In genomic region chr5:68465133-68465532, GRCh38 we compare ENCODE assay signal across 18 cellular contexts.
DNase-seq lines count a peak whose midpoint lies in the region; ATAC-seq lines count a peak whose summit lies in the region.
"Had no signal": no experiment of that assay in that cellular context is flagged by ENCODE, and none has a peak within 500 bp of the region (broad histone marks: within the 10 kb centered on the region; RNA-seq: fewer than 3 reads in every experiment).

No MANE protein-coding gene starts in this region.

- no peak overlapping the region for H3K27ac Mint-ChIP-seq in activated T-cell treated with anti-CD3 and anti-CD28 coated beads, Interleukin-2, amount 50 U/mL, for 24 hours
- no peak overlapping the region for H3K27ac Mint-ChIP-seq in activated CD4-positive, alpha-beta T cell treated with anti-CD3 and anti-CD28 coated beads, Interleukin-2, amount 10 ng/mL, durations not matched to agents 7 days and 5 days
- H3K27ac Mint-ChIP-seq in activated naive CD4-positive, alpha-beta T cell treated with anti-CD3 and anti-CD28 coated beads, Interleukin-2, amount 50 U/mL, for 72 hours: no peak overlapping the region
- H3K27ac Mint-ChIP-seq in stimulated activated memory B cell treated with anti-CD40 and anti-IgM and Interleukin-4, amounts not matched to agents 10 μg/mL and 1 μg/mL and 100 μg/mL, for 72 hours: no peak overlapping the region
- H3K27ac Mint-ChIP-seq: CD4-positive, alpha-beta memory T cell; naive B cell had no signal

- H3K4me1 Mint-ChIP-seq in activated T-cell treated with anti-CD3 and anti-CD28 coated beads, Interleukin-2, amount 50 U/mL, for 24 hours (ENCODE audit: low read depth): peaks cover under 1% of the 10 kb centered on the region
- peaks cover under 1% of the 10 kb centered on the region for H3K4me1 Mint-ChIP-seq in activated CD4-positive, alpha-beta T cell treated with anti-CD3 and anti-CD28 coated beads, Interleukin-2, amount 10 ng/mL, durations not matched to agents 7 days and 5 days
- H3K4me1 Mint-ChIP-seq in stimulated activated memory B cell treated with anti-CD40 and anti-IgM and Interleukin-4, amounts not matched to agents 10 μg/mL and 1 μg/mL and 100 μg/mL, for 72 hours: no peaks in the 10 kb centered on the region
- H3K4me1 Mint-ChIP-seq: naive B cell had no signal

- H3K27me3 Mint-ChIP-seq in activated T-cell treated with anti-CD3 and anti-CD28 coated beads, Interleukin-2, amount 50 U/mL, for 24 hours: no peaks in the 10 kb centered on the region
- peaks cover 5% of the 10 kb centered on the region for H3K27me3 Mint-ChIP-seq in activated CD4-positive, alpha-beta T cell treated with anti-CD3 and anti-CD28 coated beads, Interleukin-2, amount 10 ng/mL, durations not matched to agents 7 days and 5 days
- H3K27me3 Mint-ChIP-seq in stimulated activated memory B cell treated with anti-CD40 and anti-IgM and Interleukin-4, amounts not matched to agents 10 μg/mL and 1 μg/mL and 100 μg/mL, for 72 hours: no peaks in the 10 kb centered on the region
- H3K27me3 Mint-ChIP-seq: naive B cell had no signal

- no peaks in the 10 kb centered on the region for H3K36me3 Mint-ChIP-seq in activated T-cell treated with anti-CD3 and anti-CD28 coated beads, Interleukin-2, amount 50 U/mL, for 24 hours (ENCODE audit: low read depth)
- no peaks in the 10 kb centered on the region for H3K36me3 Mint-ChIP-seq in activated CD4-positive, alpha-beta T cell treated with anti-CD3 and anti-CD28 coated beads, Interleukin-2, amount 10 ng/mL, durations not matched to agents 7 days and 5 days (ENCODE audit: low read depth)
- H3K36me3 Mint-ChIP-seq in activated naive CD4-positive, alpha-beta T cell treated with anti-CD3 and anti-CD28 coated beads, Interleukin-2, amount 50 U/mL, for 72 hours: no peaks in the 10 kb centered on the region
- no peaks in the 10 kb centered on the region for H3K36me3 Mint-ChIP-seq in stimulated activated memory B cell treated with anti-CD40 and anti-IgM and Interleukin-4, amounts not matched to agents 10 μg/mL and 1 μg/mL and 100 μg/mL, for 72 hours
- H3K36me3 Mint-ChIP-seq: CD4-positive, alpha-beta memory T cell; naive B cell had no signal

- H3K4me3 Mint-ChIP-seq in activated T-cell treated with anti-CD3 and anti-CD28 coated beads, Interleukin-2, amount 50 U/mL, for 24 hours: no peak overlapping the region
- no peak overlapping the region for H3K4me3 Mint-ChIP-seq in activated CD4-positive, alpha-beta T cell treated with anti-CD3 and anti-CD28 coated beads, Interleukin-2, amount 10 ng/mL, durations not matched to agents 7 days and 5 days
- no peak overlapping the region for H3K4me3 Mint-ChIP-seq in stimulated activated memory B cell treated with anti-CD40 and anti-IgM and Interleukin-4, amounts not matched to agents 10 μg/mL and 1 μg/mL and 100 μg/mL, for 72 hours
- H3K4me3 Mint-ChIP-seq: CD4-positive, alpha-beta memory T cell; naive B cell had no signal

- peak; percentile 36 to 39 for ATAC-seq in activated naive CD4-positive, alpha-beta T cell treated with anti-CD3 and anti-CD28 coated beads, Interleukin-2, amount 50 U/mL, for 72 hours
- ATAC-seq in stimulated activated memory B cell treated with anti-CD40 and anti-IgM and Interleukin-4, amounts not matched to agents 10 μg/mL and 1 μg/mL and 100 μg/mL, for 72 hours: peak; percentile 37
- ATAC-seq: heart right ventricle had no signal

- H3K9me3 Mint-ChIP-seq in activated T-cell treated with anti-CD3 and anti-CD28 coated beads, Interleukin-2, amount 50 U/mL, for 24 hours: no peaks in the 10 kb centered on the region
- no peaks in the 10 kb centered on the region for H3K9me3 Mint-ChIP-seq in activated CD4-positive, alpha-beta T cell treated with anti-CD3 and anti-CD28 coated beads, Interleukin-2, amount 10 ng/mL, durations not matched to agents 7 days and 5 days
- no peaks in the 10 kb centered on the region for H3K9me3 Mint-ChIP-seq in activated naive CD4-positive, alpha-beta T cell treated with anti-CD3 and anti-CD28 coated beads, Interleukin-2, amount 50 U/mL, for 72 hours
- H3K9me3 Mint-ChIP-seq in stimulated activated memory B cell treated with anti-CD40 and anti-IgM and Interleukin-4, amounts not matched to agents 10 μg/mL and 1 μg/mL and 100 μg/mL, for 72 hours: no peaks in the 10 kb centered on the region
- H3K9me3 Mint-ChIP-seq: naive B cell had no signal

- CTCF ChIA-PET in activated CD4-positive, alpha-beta T cell treated with anti-CD3 and anti-CD28 coated beads, Interleukin-2, amount 10 ng/mL, durations not matched to agents 7 days and 5 days (lab: Charles Lee): interaction anchor here (1.0 to 1.7 kb wide), 3 partner anchors 11 to 185 kb away, joined by 3 to 4 read pairs (median 4); no protein-coding TSS in a partner anchor

- POLR2A ChIA-PET in activated CD4-positive, alpha-beta T cell treated with anti-CD3 and anti-CD28 coated beads, Interleukin-2, amount 10 ng/mL, durations not matched to agents 7 days and 5 days (lab: Charles Lee): interaction anchor here (0.6 kb wide), 1 partner anchor 167 kb away, joined by 3 read pairs; no protein-coding TSS in a partner anchor

- peak; percentile 44 for DNase-seq in activated T-cell treated with anti-CD3 and anti-CD28 coated beads, Interleukin-2, amount 50 U/mL, for 24 hours
- DNase-seq in activated T-cell treated with anti-CD3 and anti-CD28 coated beads for 4 hours: no peak
- peak; percentile 26 for DNase-seq in activated CD4-positive, alpha-beta T cell treated with anti-CD3 and anti-CD28 coated beads, Interleukin-2, amount 10 ng/mL, durations not matched to agents 7 days and 5 days
- peak in 1 of 2 donors; percentile 26 for DNase-seq in activated naive CD4-positive, alpha-beta T cell treated with anti-CD3 and anti-CD28 coated beads, Interleukin-2, amount 50 U/mL, for 72 hours (ENCODE audit: low spot score in 2 of 2)
- no peak for DNase-seq in NCI-H526 (lab: John Stamatoyannopoulos, UW)
- no peak for DNase-seq in NOMO-1 treated with DMSO at 0.1 percent for 48 hours (lab: John Stamatoyannopoulos, UW; ENCODE audit: unreplicated experiment)
- no peak for DNase-seq in putamen (ENCODE audit: low spot score)
- DNase-seq: amygdala; caudate nucleus; effector CD8-positive, alpha-beta T cell; heart right ventricle; naive B cell; NCI-H1930; NCI-H524; SK-N-SH; uterus had no signal

Comparison
In these comparisons a context has a peak if more than half of its experiments do, and no peak if none do; other contexts are left out.
1. DNase-seq: peak in activated T-cell treated with anti-CD3 and anti-CD28 coated beads, Interleukin-2, amount 50 U/mL, for 24 hours (single experiment) and activated CD4-positive, alpha-beta T cell treated with anti-CD3 and anti-CD28 coated beads, Interleukin-2, amount 10 ng/mL, durations not matched to agents 7 days and 5 days (single experiment); none in activated T-cell treated with anti-CD3 and anti-CD28 coated beads for 4 hours (single experiment), NCI-H526 (0 of 2), NOMO-1 treated with DMSO at 0.1 percent for 48 hours (single experiment) and putamen (single experiment).